In genomic region chr11:37505406-37505805, GRCh38 we compare ENCODE assay signal across 21 cellular contexts.
A peak's percentile ranks its signal among the peaks of the same experiment; 100 is the strongest.
DNase-seq lines count a peak whose midpoint lies in the region; ATAC-seq and TF ChIP-seq lines count a peak whose summit lies in the region.
"Had no signal": no experiment of that assay in that cellular context is flagged by ENCODE, and none has a peak within 500 bp of the region (broad histone marks: within the 10 kb centered on the region; RNA-seq: fewer than 3 reads in every experiment).

No MANE protein-coding gene starts in this region.

- no peak overlapping the region for H3K9ac ChIP-seq in HUES48 (ENCODE audit: low read depth, low read length)

- H3K4me1 ChIP-seq in HUES48 (ENCODE audit: control insufficient read depth, insufficient read depth, low read length): peaks cover 31% of the 10 kb centered on the region
- H3K4me1 ChIP-seq in RWPE2 (ENCODE audit: insufficient read depth, poor library complexity, severe bottlenecking): peaks cover 56% of the 10 kb centered on the region
- no peaks in the 10 kb centered on the region for H3K4me1 ChIP-seq in heart right ventricle
- H3K4me1 ChIP-seq in body of pancreas: peaks cover 5% of the 10 kb centered on the region
- H3K4me1 ChIP-seq: SJSA1 had no signal

- H3K4me3 ChIP-seq in HUES48 (ENCODE audit: low read depth, low read length): peak overlapping the region; percentile 37
- no peak overlapping the region for H3K4me3 ChIP-seq in RWPE2 (ENCODE audit: severe bottlenecking)
- no peak overlapping the region for H3K4me3 ChIP-seq in heart right ventricle
- no peak overlapping the region for H3K4me3 ChIP-seq in body of pancreas
- H3K4me3 ChIP-seq: SJSA1, thoracic aorta had no signal

- peaks cover 7% of the 10 kb centered on the region for H3K9me3 Mint-ChIP-seq in progenitor cell of endocrine pancreas (ENCODE audit: low read depth)

- peaks cover 18% of the 10 kb centered on the region for H3K4me1 Mint-ChIP-seq in progenitor cell of endocrine pancreas (ENCODE audit: low read depth)
- H3K4me1 Mint-ChIP-seq: memory B cell had no signal

- H3K36me3 ChIP-seq in HUES48 (ENCODE audit: control insufficient read depth, insufficient read depth, low read length) (no peaks in the 10 kb centered on the region), RWPE2 (ENCODE audit: low read depth) (no peaks in the 10 kb centered on the region), heart right ventricle (no peaks in the 10 kb centered on the region), body of pancreas (replicated peaks in 1 of 2; ENCODE audit: insufficient read depth in 1 of 2, low read depth in 2 of 2) (no peaks in the 10 kb centered on the region)
- H3K36me3 ChIP-seq: SJSA1, thoracic aorta, WERI-Rb-1 had no signal

- no peaks in the 10 kb centered on the region for H3K36me3 Mint-ChIP-seq in progenitor cell of endocrine pancreas (ENCODE audit: insufficient read depth)
- H3K36me3 Mint-ChIP-seq: memory B cell had no signal

- DNase-seq in RWPE2 (ENCODE audit: low spot score): no peak
- DNase-seq in iPS-NIHi11 (ENCODE audit: low spot score): peak; percentile 22
- no peak for DNase-seq in progenitor cell of endocrine pancreas (ENCODE audit: low spot score, unreplicated experiment)
- no peak for DNase-seq in activated effector memory CD4-positive, alpha-beta T cell treated with Interleukin-2 at 50 U/mL for 16 hours
- DNase-seq in heart right ventricle: no peak
- DNase-seq in body of pancreas: no peak
- DNase-seq in left colon: no peak
- DNase-seq: activated naive CD4-positive, alpha-beta T cell treated with anti-CD3 and anti-CD28 coated beads for 36 hours; anterior cingulate cortex; CD4-positive, alpha-beta T cell; DMS53; KG1; kidney; NCI-H69; T-helper 2 cell; WERI-Rb-1 had no signal

- TF ChIP-seq CTCF in RWPE2 (IDR thresholded peaks at IDR 0.05; ENCODE audit: poor library complexity, severe bottlenecking) (no peak), progenitor cell of endocrine pancreas (IDR thresholded peaks at IDR 0.05; ENCODE audit: unreplicated experiment) (no peak), heart right ventricle (IDR thresholded peaks at IDR 0.05) (no peak), body of pancreas (IDR thresholded peaks at IDR 0.05) (no peak)

- intact Hi-C loops in heart right ventricle (cut with DNase I) (no loop called here), body of pancreas (cut with DNase I) (no loop called here), left colon (cut with DNase I, micrococcal nuclease) (no loop called here)

- H3K9me3 ChIP-seq in HUES48 (ENCODE audit: control insufficient read depth, insufficient read depth, low read length) (no peaks in the 10 kb centered on the region), RWPE2 (ENCODE audit: severe bottlenecking) (no peaks in the 10 kb centered on the region), heart right ventricle (no peaks in the 10 kb centered on the region), body of pancreas (no peaks in the 10 kb centered on the region)
- H3K9me3 ChIP-seq: SJSA1, thoracic aorta had no signal

- 0 out of 3 replicates have a peak, but pooled peaks have one; percentile 21 for ATAC-seq in RWPE2 (ENCODE audit: low read depth)
- ATAC-seq in heart right ventricle: no peak
- no peak for ATAC-seq in body of pancreas
- ATAC-seq in left colon: no peak
- ATAC-seq: HCT116 had no signal

- no peak for TF ChIP-seq POLR2A in body of pancreas (IDR thresholded peaks at IDR 0.05)

- no peak overlapping the region for H3K4me3 Mint-ChIP-seq in progenitor cell of endocrine pancreas (ENCODE audit: low read depth)
- H3K4me3 Mint-ChIP-seq: activated naive CD4-positive, alpha-beta T cell treated with anti-CD3 and anti-CD28 coated beads for 36 hours; CD4-positive, alpha-beta T cell; memory B cell had no signal

- WGBS in heart right ventricle, 2 donors: 77 to 84% methylated on average over 4 of the region's 4 CpGs
- WGBS in body of pancreas, 2 donors: 39 to 43% methylated on average over 4 of the region's 4 CpGs

- peak overlapping the region; percentile 62 for H3K27ac Mint-ChIP-seq in progenitor cell of endocrine pancreas
- H3K27ac Mint-ChIP-seq: activated naive CD4-positive, alpha-beta T cell treated with anti-CD3 and anti-CD28 coated beads for 36 hours; CD4-positive, alpha-beta T cell; memory B cell had no signal

- peak overlapping the region; percentile 76 for H3K27ac ChIP-seq in HUES48 (ENCODE audit: low read depth, low read length)
- peak overlapping the region; percentile 97 for H3K27ac ChIP-seq in RWPE2 (ENCODE audit: poor library complexity, severe bottlenecking)
- no peak overlapping the region for H3K27ac ChIP-seq in heart right ventricle
- no peak overlapping the region for H3K27ac ChIP-seq in body of pancreas
- H3K27ac ChIP-seq: thoracic aorta, WERI-Rb-1 had no signal

- H3K27me3 Mint-ChIP-seq in progenitor cell of endocrine pancreas: no peaks in the 10 kb centered on the region
- H3K27me3 Mint-ChIP-seq: CD4-positive, alpha-beta T cell; memory B cell had no signal

- H3K27me3 ChIP-seq in HUES48 (ENCODE audit: control insufficient read depth, insufficient read depth, low read length) (no peaks in the 10 kb centered on the region), RWPE2 (ENCODE audit: insufficient read depth, poor library complexity, severe bottlenecking) (no peaks in the 10 kb centered on the region), heart right ventricle (no peaks in the 10 kb centered on the region), body of pancreas (no peaks in the 10 kb centered on the region)
- H3K27me3 ChIP-seq: SJSA1 had no signal

Comparison
In these comparisons a context has a peak if more than half of its experiments do, and no peak if none do; other contexts are left out.
1. H3K27ac ChIP-seq: peak in HUES48 (single experiment) and RWPE2 (single experiment); none in heart right ventricle (0 of 10) and body of pancreas (0 of 4).